Comparison of ENCODE assay signal across 17 cellular contexts in the genomic region with DNA sequence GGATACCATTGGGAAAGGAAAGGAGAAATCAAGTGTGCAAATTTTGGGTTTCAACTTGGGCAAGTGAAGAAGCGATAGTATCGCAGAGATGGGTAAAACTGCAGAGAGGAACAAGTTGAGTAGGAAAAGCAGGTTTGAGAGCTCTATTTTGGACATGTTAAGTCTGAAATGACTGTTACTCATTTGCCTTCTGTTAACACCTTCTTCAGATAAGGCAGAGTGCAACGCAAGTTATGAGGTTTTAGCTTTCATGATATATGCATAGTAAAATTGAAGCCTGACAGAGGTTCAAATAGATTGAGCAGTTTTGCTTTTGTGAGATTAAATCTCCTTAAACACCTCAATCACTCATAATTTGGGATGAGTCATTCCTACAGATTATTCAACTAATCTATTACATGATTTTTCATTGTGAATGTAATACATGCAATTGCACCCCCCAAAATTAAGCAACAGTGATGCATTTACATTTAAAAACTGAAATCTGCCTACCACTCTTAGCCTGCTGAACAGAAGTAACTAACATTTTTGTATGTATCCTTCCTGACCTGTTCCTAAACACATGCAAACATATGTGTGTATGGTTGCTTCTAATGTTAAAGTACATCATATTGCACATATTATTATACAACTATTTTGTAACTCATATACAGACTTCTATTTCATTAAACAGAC.
DNase-seq lines count a peak whose midpoint lies in the region; ATAC-seq, FAIRE-seq and TF ChIP-seq lines count a peak whose summit lies in the region.
"Had no signal": no experiment of that assay in that cellular context is flagged by ENCODE, and none has a peak within 500 bp of the region (broad histone marks: within the 10 kb centered on the region; RNA-seq: fewer than 3 reads in every experiment).

No MANE protein-coding gene starts in this region.

- intact Hi-C loops in IMR-90 (cut with micrococcal nuclease) (loop anchor here (10.0 kb wide), 1 partner anchor 370 kb away; no protein-coding TSS in a partner anchor), colonic mucosa (cut with DNase I) (no loop called here), OCI-LY7 (cut with micrococcal nuclease; ENCODE audit: unreplicated experiment) (no loop called here)

- peak overlapping the region; percentile 91 for H2BK5ac ChIP-seq in IMR-90 (ENCODE audit: low read depth, low read length, poor library complexity, severe bottlenecking)

- H4K8ac ChIP-seq in IMR-90 (ENCODE audit: low read depth in 2 of 2, low read length in 2 of 2), result no peak overlapping the region

- H3K4ac ChIP-seq in IMR-90 (ENCODE audit: low read depth, low read length), result peak overlapping the region; percentile 33; the same call in 1 of the 2 replicates

- H3K4me3 ChIP-seq in IMR-90 (ENCODE audit: insufficient read depth, low read depth, low read length) (no peak overlapping the region), colonic mucosa (no peak overlapping the region), OCI-LY7 (ENCODE audit: low read depth, low read length, poor library complexity, severe bottlenecking) (no peak overlapping the region)
- H3K4me3 ChIP-seq: tibial nerve had no signal

- peak; percentile 90 to 94 for ATAC-seq in activated T-cell treated with anti-CD3 and anti-CD28 coated beads, Interleukin-2, amount 50 U/mL, for 4 hours
- ATAC-seq in HG02759 (IDR thresholded peaks at IDR 0.05; ENCODE audit: unreplicated experiment) (peak; percentile 64), IMR-90 (ENCODE audit: low read depth) (no peak)
- peak; percentile 87 for ATAC-seq in stimulated activated naive CD8-positive, alpha-beta T cell treated with anti-CD3 and anti-CD28 coated beads, Interleukin-15, amount 100 ng/mL, for 72 hours

- H3K36me3 Mint-ChIP-seq in activated T-cell treated with anti-CD3 and anti-CD28 coated beads, Interleukin-2, amount 50 U/mL, for 4 hours (ENCODE audit: insufficient read depth), result peaks cover 63% of the 10 kb centered on the region

- no peaks in the 10 kb centered on the region for H4K20me1 ChIP-seq in IMR-90 (ENCODE audit: insufficient read depth, low read length)
- H4K20me1 ChIP-seq in OCI-LY7 (ENCODE audit: insufficient read depth, low read length), result no peaks in the 10 kb centered on the region

- peak overlapping the region in 1 of 2 donors; percentile 17 for H3K27ac Mint-ChIP-seq in stimulated activated naive CD8-positive, alpha-beta T cell treated with anti-CD3 and anti-CD28 coated beads, Interleukin-15, amount 100 ng/mL, for 72 hours

- in situ Hi-C loops in IMR-90 (cut with MboI; ENCODE audit: low sequenced_read_pairs), result no loop called here

- H3K9ac ChIP-seq in IMR-90 (ENCODE audit: low read depth, low read length) (no peak overlapping the region), colonic mucosa (ENCODE audit: low read depth in 2 of 2, low read length in 2 of 2) (no peak overlapping the region)

- H2AFZ ChIP-seq in IMR-90 (replicated peaks; ENCODE audit: low read length, poor library complexity) (no peak overlapping the region), OCI-LY7 (ENCODE audit: low read length) (no peak overlapping the region)

- H3K27me3 ChIP-seq in IMR-90 (ENCODE audit: control insufficient read depth, insufficient read depth, low read length) (no peaks in the 10 kb centered on the region), colonic mucosa (no peaks in the 10 kb centered on the region)
- H3K27me3 ChIP-seq: tibial nerve had no signal

- H2BK20ac ChIP-seq in IMR-90 (ENCODE audit: low read depth, low read length), result peak overlapping the region; percentile 47

- no peak overlapping the region for H2BK15ac ChIP-seq in IMR-90 (ENCODE audit: low read depth, low read length)

- TF ChIP-seq CTCF in IMR-90 (conservative IDR thresholded peaks at IDR 0.05; ENCODE audit: low read depth, low read length) (no peak), D721Med (IDR thresholded peaks at IDR 0.05; ENCODE audit: insufficient read depth, missing control alignments) (no peak), colonic mucosa (IDR thresholded peaks at IDR 0.05) (no peak), OCI-LY7 (conservative IDR thresholded peaks at IDR 0.05; ENCODE audit: low read length) (no peak)

- no peaks in the 10 kb centered on the region for H3K79me1 ChIP-seq in IMR-90 (ENCODE audit: low read depth in 1 of 2, low read length in 2 of 2)

- H3K9me2 ChIP-seq in OCI-LY7 (ENCODE audit: insufficient read depth, low read length), result no peaks in the 10 kb centered on the region

- H3K27ac ChIP-seq in IMR-90 (ENCODE audit: insufficient read depth, low read length) (no peak overlapping the region; the same call in 1 of the 2 replicates), colonic mucosa (no peak overlapping the region), OCI-LY7 (ENCODE audit: low read depth, low read length, poor library complexity, severe bottlenecking) (no peak overlapping the region)

- POLR2A ChIA-PET in IMR-90 (lab: Charles Lee; ENCODE audit: unreplicated experiment), result interaction anchor here (0.6 kb wide), 1 partner anchor 805 kb away, joined by 3 read pairs; no protein-coding TSS in a partner anchor
- POLR2A ChIA-PET in OCI-LY7 (lab: Charles Lee), result no interaction called here

- no peak for TF ChIP-seq POLR2A in IMR-90 (IDR thresholded peaks at IDR 0.05; ENCODE audit: low read depth, low read length)

- CTCF ChIA-PET in IMR-90 (lab: Yijun Ruan, JAX), result no interaction called here
- CTCF ChIA-PET in OCI-LY7 (lab: Charles Lee; ENCODE audit: unreplicated experiment), result no interaction called here

- no peak overlapping the region for H3K14ac ChIP-seq in IMR-90 (replicated peaks; ENCODE audit: low read depth, low read length)

- H2AK9ac ChIP-seq in IMR-90 (replicated peaks; ENCODE audit: low read depth, low read length, poor library complexity), result no peak overlapping the region

- H3K9me1 ChIP-seq in IMR-90 (ENCODE audit: insufficient read depth, low read length), result no peaks in the 10 kb centered on the region

- H3K4me2 ChIP-seq in IMR-90 (ENCODE audit: low read depth, low read length) (no peak overlapping the region), OCI-LY7 (ENCODE audit: low read length) (no peak overlapping the region)

- TF ChIP-seq RAD21 in IMR-90 (IDR thresholded peaks at IDR 0.05; ENCODE audit: low read length), result no peak

- no peak overlapping the region for H3K23ac ChIP-seq in IMR-90 (ENCODE audit: low read depth, low read length)

- H3K4me1 Mint-ChIP-seq in activated T-cell treated with anti-CD3 and anti-CD28 coated beads, Interleukin-2, amount 50 U/mL, for 4 hours (ENCODE audit: low read depth), result peaks cover 31% of the 10 kb centered on the region
- peaks cover 8% of the 10 kb centered on the region for H3K4me1 Mint-ChIP-seq in stimulated activated naive CD8-positive, alpha-beta T cell treated with anti-CD3 and anti-CD28 coated beads, Interleukin-15, amount 100 ng/mL, for 72 hours

- H4K91ac ChIP-seq in IMR-90 (ENCODE audit: insufficient read depth, low read depth, low read length), result peak overlapping the region; percentile 44; the same call in 1 of the 2 replicates

- no TSS peak for BruUV-seq in IMR-90 (replicated peaks; lab: Mats Ljungman, UMichigan)
- no TSS peak for BruUV-seq in OCI-LY7 (replicated peaks; lab: Mats Ljungman, UMichigan)

- no peaks in the 10 kb centered on the region for H3K79me2 ChIP-seq in OCI-LY7 (ENCODE audit: insufficient read depth, low read depth, low read length)

- H3K4me3 Mint-ChIP-seq in activated T-cell treated with anti-CD3 and anti-CD28 coated beads, Interleukin-2, amount 50 U/mL, for 4 hours, result no peak overlapping the region
- H3K4me3 Mint-ChIP-seq in stimulated activated naive CD8-positive, alpha-beta T cell treated with anti-CD3 and anti-CD28 coated beads, Interleukin-15, amount 100 ng/mL, for 72 hours, result peak overlapping the region in 1 of 2 donors; percentile 9

- H3K4me1 ChIP-seq in IMR-90 (ENCODE audit: control insufficient read depth, insufficient read depth, low read length) (peaks cover 8% of the 10 kb centered on the region), colonic mucosa (no peaks in the 10 kb centered on the region), OCI-LY7 (ENCODE audit: insufficient read depth, low read length, poor library complexity, severe bottlenecking) (no peaks in the 10 kb centered on the region)

- peak overlapping the region; percentile 38 for H2BK120ac ChIP-seq in IMR-90 (ENCODE audit: low read depth, low read length)

- peak overlapping the region; percentile 50 for H3K18ac ChIP-seq in IMR-90 (ENCODE audit: low read depth, low read length)

- H4K5ac ChIP-seq in IMR-90 (ENCODE audit: low read depth, low read length), result peak overlapping the region; percentile 42; the same call in 1 of the 2 replicates

- no peaks in the 10 kb centered on the region for H3K9me3 ChIP-seq in IMR-90 (ENCODE audit: control insufficient read depth, insufficient read depth, low read length)
- H3K9me3 ChIP-seq in colonic mucosa, result no peaks in the 10 kb centered on the region
- no peaks in the 10 kb centered on the region for H3K9me3 ChIP-seq in OCI-LY7 (ENCODE audit: low read length)
- H3K9me3 ChIP-seq: tibial nerve had no signal

- H2AK5ac ChIP-seq in IMR-90 (ENCODE audit: low read depth, low read length), result peak overlapping the region; percentile 15; the same call in 1 of the 2 replicates

- no peaks in the 10 kb centered on the region for H3K36me3 ChIP-seq in IMR-90 (ENCODE audit: control insufficient read depth, insufficient read depth, low read length)
- no peaks in the 10 kb centered on the region for H3K36me3 ChIP-seq in colonic mucosa
- H3K36me3 ChIP-seq in OCI-LY7 (ENCODE audit: insufficient read depth, low read length), result peaks cover 23% of the 10 kb centered on the region; the same call in 1 of the 2 replicates

- dilution Hi-C loops in IMR-90 (cut with HindIII; ENCODE audit: low sequenced_read_pairs, unreplicated experiment), result no loop called here

- DNase-seq in activated T-cell treated with anti-CD3 and anti-CD28 coated beads, Interleukin-2, amount 50 U/mL, for 4 hours, result no peak
- DNase-seq in activated T-cell treated with anti-CD3 and anti-CD28 coated beads for 4 hours (no peak), IMR-90 (no peak), D721Med (ENCODE audit: insufficient read length, low spot score) (no peak), colonic mucosa (no peak), OCI-LY7 (ENCODE audit: low spot score) (no peak)
- DNase-seq in stimulated activated naive CD8-positive, alpha-beta T cell treated with anti-CD3 and anti-CD28 coated beads, Interleukin-15, amount 100 ng/mL, for 72 hours, result no peak
- DNase-seq: ACHN; activated CD4-positive, alpha-beta T cell treated with anti-CD3 and anti-CD28 coated beads for 4 hours; DND-41; NCI-H2107; SHP77; stimulated activated CD4-positive, alpha-beta T cell treated with anti-CD3 and anti-CD28 coated beads, Interleukin-4, amount 100 ng/mL, for 4 hours had no signal

- no peak for FAIRE-seq in D721Med (lab: Jason Lieb, UNC)
- FAIRE-seq: HTR-8/SVneo, islet of Langerhans had no signal

- no peaks in the 10 kb centered on the region for H3K9me3 Mint-ChIP-seq in activated T-cell treated with anti-CD3 and anti-CD28 coated beads, Interleukin-2, amount 50 U/mL, for 4 hours
- H3K9me3 Mint-ChIP-seq in stimulated activated naive CD8-positive, alpha-beta T cell treated with anti-CD3 and anti-CD28 coated beads, Interleukin-15, amount 100 ng/mL, for 72 hours, result peaks cover 9 to 14% of the 10 kb centered on the region in 2 donors

- H3K56ac ChIP-seq in IMR-90 (ENCODE audit: extremely low read depth, insufficient read depth, low read length), result no peak overlapping the region

- no peaks in the 10 kb centered on the region for H3K27me3 Mint-ChIP-seq in activated T-cell treated with anti-CD3 and anti-CD28 coated beads, Interleukin-2, amount 50 U/mL, for 4 hours (ENCODE audit: low read depth)
- H3K27me3 Mint-ChIP-seq in stimulated activated naive CD8-positive, alpha-beta T cell treated with anti-CD3 and anti-CD28 coated beads, Interleukin-15, amount 100 ng/mL, for 72 hours, result no peaks in the 10 kb centered on the region

- WGBS in IMR-90 (ENCODE audit: extremely low coverage in 2 of 2, insufficient read length in 1 of 2), 2 experiments, result 100% methylated on average over 2 of the region's 3 CpGs; no CpG with 5 or more reads in 1 of the 2 experiments
